Comparison of ENCODE assay signal across 8 cellular contexts in genomic region chr20:13220857-13221297, GRCh38. TPM values are rescaled to one million over a fixed set of nuclear protein-coding genes. Genes with fewer than 3 reads are reported as not detected.
DNase-seq lines count a peak whose midpoint lies in the region; ATAC-seq, FAIRE-seq and TF ChIP-seq lines count a peak whose summit lies in the region.

Gene ISM1 (plus strand): TSS chr20:13221274. CDS start chr20:13221777, 503 bp downstream.

- FAIRE-seq in kidney (lab: Jason Lieb, UNC): no peak

- intact Hi-C loops in kidney (cut with DNase I): no loop called here

- peak; percentile 29 for DNase-seq in activated T-cell treated with anti-CD3 and anti-CD28 coated beads for 1 hour (ENCODE audit: low read depth)
- no peak for DNase-seq in activated T-cell treated with anti-CD3 and anti-CD28 coated beads, Interleukin-2, amount 50 U/mL, for 48 hours
- DNase-seq in RPMI8226: peak; percentile 30
- peak; percentile 7 for DNase-seq in astrocyte of the spinal cord (ENCODE audit: low read depth, low spot score)
- DNase-seq in kidney: peak; percentile 82
- DNase-seq in stimulated activated CD4-positive, alpha-beta T cell treated with anti-CD3 and anti-CD28 coated beads, Interleukin-2, amount 100 ng/mL, for 48 hours: peak; percentile 8 to 32
- DNase-seq in activated gamma-delta T cell (lab: John Stamatoyannopoulos, UW): no peak

- H3K36me3 ChIP-seq in kidney (ENCODE audit: control insufficient read depth in 1 of 2, insufficient read depth in 2 of 2, low read length in 2 of 2): no peaks in the 10 kb centered on the region

- in situ Hi-C loops in astrocyte of the spinal cord (cut with HindIII; ENCODE audit: low sequenced_read_pairs): no loop called here

- H3K9ac ChIP-seq in kidney (ENCODE audit: low read length in 2 of 2): no peak within 1 kb of the TSS

- peaks cover 0 to 13% of the 10 kb centered on the region in 2 donors for H3K4me1 ChIP-seq in kidney (ENCODE audit: control insufficient read depth in 1 of 2, insufficient read depth in 1 of 2, low read depth in 1 of 2, low read length in 2 of 2)

- no peak for ATAC-seq in GM19452 (IDR thresholded peaks at IDR 0.05; ENCODE audit: unreplicated experiment)

- no peak for TF ChIP-seq CTCF in astrocyte of the spinal cord (IDR thresholded peaks at IDR 0.05; ENCODE audit: low read depth, low read length)
- no peak for TF ChIP-seq CTCF in kidney (IDR thresholded peaks at IDR 0.05; ENCODE audit: borderline replicate concordance, extremely low read depth, insufficient read depth)

- no peak within 1 kb of the TSS for H3K27ac ChIP-seq in kidney (ENCODE audit: low read depth in 2 of 2, low read length in 2 of 2)

- no peaks in the 10 kb centered on the region for H3K9me3 ChIP-seq in kidney (ENCODE audit: control insufficient read depth in 1 of 2, low read length in 2 of 2)

- H3K4me3 ChIP-seq in astrocyte of the spinal cord (ENCODE audit: low read depth, low read length) (peak within 1 kb of the TSS; percentile 10), kidney (ENCODE audit: low read length in 2 of 2) (peak within 1 kb of the TSS; percentile 32 to 52)

RNA-seq across cellular contexts. Expression of gene ISM1, which starts in this region (rescaled TPM):
- 2.6 TPM for total RNA-seq in kidney
- 2.0 TPM for polyA plus RNA-seq in kidney (ENCODE audit: insufficient read depth, low read depth, low replicate concordance)

Comparison
In these comparisons a context has a peak if more than half of its experiments do, and no peak if none do; other contexts are left out.
1. DNase-seq: peak in activated T-cell treated with anti-CD3 and anti-CD28 coated beads for 1 hour (single experiment), RPMI8226 (single experiment), astrocyte of the spinal cord (single experiment), kidney (single experiment) and stimulated activated CD4-positive, alpha-beta T cell treated with anti-CD3 and anti-CD28 coated beads, Interleukin-2, amount 100 ng/mL, for 48 hours (2 of 2); none in activated T-cell treated with anti-CD3 and anti-CD28 coated beads, Interleukin-2, amount 50 U/mL, for 48 hours (0 of 2) and activated gamma-delta T cell (single experiment).